Comparison of ENCODE assay signal across 29 cellular contexts in the genomic region with DNA sequence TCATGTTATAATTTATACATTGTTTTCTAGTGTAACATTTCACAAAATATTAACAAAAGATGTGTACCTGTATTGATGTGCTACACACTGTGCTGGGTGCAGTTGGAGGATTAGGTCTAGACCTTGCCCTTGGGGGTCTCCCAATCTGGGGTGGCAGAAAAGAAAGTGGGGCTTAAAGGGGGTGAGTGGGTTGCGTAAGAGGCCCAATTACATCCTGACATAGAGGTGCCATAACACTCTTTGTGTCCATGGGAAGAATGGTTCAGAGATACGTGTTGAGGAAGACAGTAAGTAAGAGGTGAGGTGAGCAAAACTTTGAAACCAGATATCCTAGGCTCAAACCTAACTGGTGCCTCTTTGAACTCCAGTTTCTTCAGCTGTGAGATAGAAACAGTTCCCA. TPM values are rescaled to one million over a fixed set of nuclear protein-coding genes. Genes with fewer than 3 reads are reported as not detected.
DNase-seq lines count a peak whose midpoint lies in the region; ATAC-seq, FAIRE-seq and TF ChIP-seq lines count a peak whose summit lies in the region.
"Had no signal": no experiment of that assay in that cellular context is flagged by ENCODE, and none has a peak within 500 bp of the region (broad histone marks: within the 10 kb centered on the region; RNA-seq: fewer than 3 reads in every experiment).

No MANE protein-coding gene starts in this region.

- H3F3A ChIP-seq in GM23338 (replicated peaks; ENCODE audit: low read depth), result no peaks in the 10 kb centered on the region

- H3K4me1 Mint-ChIP-seq in GM23338, result no peaks in the 10 kb centered on the region
- H3K4me1 Mint-ChIP-seq: CD4-positive, alpha-beta memory T cell; CD4-positive, CD25-positive, alpha-beta regulatory T cell; CD8-positive, alpha-beta memory T cell had no signal

- no peaks in the 10 kb centered on the region for H3K27me3 ChIP-seq in GM23338 (ENCODE audit: insufficient read depth)
- peaks cover 25 to 45% of the 10 kb centered on the region in 2 experiments for H3K27me3 ChIP-seq in K562 (ENCODE audit: control insufficient read depth in 2 of 2, insufficient read depth in 2 of 2, low read length in 2 of 2)
- no peaks in the 10 kb centered on the region for H3K27me3 ChIP-seq in subcutaneous abdominal adipose tissue (ENCODE audit: control insufficient read depth in 5 of 5, insufficient read depth in 4 of 5, low read length in 5 of 5)
- H3K27me3 ChIP-seq in MG63, result no peaks in the 10 kb centered on the region
- H3K27me3 ChIP-seq in ascending aorta, result no peaks in the 10 kb centered on the region
- H3K27me3 ChIP-seq: BE2C, BLaER1 had no signal

- H3K9me3 Mint-ChIP-seq in GM23338, result peaks cover 14% of the 10 kb centered on the region
- H3K9me3 Mint-ChIP-seq: CD8-positive, alpha-beta memory T cell had no signal

- H3K79me2 ChIP-seq in GM23338 (replicated peaks; ENCODE audit: insufficient read depth) (no peaks in the 10 kb centered on the region), K562 (ENCODE audit: control insufficient read depth, insufficient read depth, low read length) (no peaks in the 10 kb centered on the region)

- H3K4me1 ChIP-seq in GM23338 (ENCODE audit: insufficient read depth) (peaks cover 17% of the 10 kb centered on the region), K562 (replicated peaks in 1 of 2; ENCODE audit: control insufficient read depth in 2 of 2, insufficient read depth in 2 of 2, low read length in 2 of 2) (no peaks in the 10 kb centered on the region), subcutaneous abdominal adipose tissue (ENCODE audit: control insufficient read depth in 5 of 5, insufficient read depth in 5 of 5, low read length in 5 of 5) (peaks cover 0 to 19% (median 6%) of the 10 kb centered on the region in 5 donors), ascending aorta (peaks cover 0 to 2% of the 10 kb centered on the region in 2 donors)
- H3K4me1 ChIP-seq: BE2C, BLaER1 had no signal

- H3K4me2 ChIP-seq in GM23338, result 0 out of 2 replicates have a peak overlapping the region, but pooled peaks have one; percentile 48
- no peak overlapping the region for H3K4me2 ChIP-seq in K562 (ENCODE audit: insufficient read depth, low read length)
- H3K4me2 ChIP-seq: BLaER1 had no signal

- POLR2A ChIA-PET in K562 (lab: Yijun Ruan, JAX), result interaction anchor here (0.6 to 1.1 kb wide), 2 partner anchors 11 to 29 kb away, joined by 3 to 4 read pairs; no protein-coding TSS in a partner anchor

- H3K4me3 ChIP-seq in GM23338, result no peak overlapping the region
- H3K4me3 ChIP-seq in K562, result no peak overlapping the region
- no peak overlapping the region for H3K4me3 ChIP-seq in subcutaneous abdominal adipose tissue (ENCODE audit: low read depth in 1 of 5, low read length in 5 of 5)
- no peak overlapping the region for H3K4me3 ChIP-seq in MG63
- no peak overlapping the region for H3K4me3 ChIP-seq in ascending aorta
- H3K4me3 ChIP-seq: BLaER1 had no signal

- H3K36me3 Mint-ChIP-seq in GM23338 (ENCODE audit: low read depth), result peaks cover 17% of the 10 kb centered on the region
- H3K36me3 Mint-ChIP-seq: CD14-positive monocyte had no signal

- no peak overlapping the region for H3K27ac Mint-ChIP-seq in GM23338
- H3K27ac Mint-ChIP-seq: CD14-positive monocyte; CD4-positive, alpha-beta memory T cell; CD4-positive, CD25-positive, alpha-beta regulatory T cell; CD8-positive, alpha-beta memory T cell had no signal

- peaks cover 8% of the 10 kb centered on the region; the same call in 1 of the 2 replicates for H3K9me2 ChIP-seq in GM23338 (ENCODE audit: insufficient read depth)

- H2AFZ ChIP-seq in GM23338 (peak overlapping the region; percentile 76; the same call in 1 of the 2 replicates), K562 (ENCODE audit: low read depth, low read length) (no peak overlapping the region)

- CTCF ChIA-PET in K562 (lab: Yijun Ruan, JAX; ENCODE audit: low intra/inter-chr PET ratio), result no interaction called here

- intact Hi-C loops in K562 (cut with micrococcal nuclease) (no loop called here), ascending aorta (cut with DNase I) (no loop called here)

- 0% methylated on average over 2 of the region's 2 CpGs for WGBS in K562 (ENCODE audit: insufficient coverage, low coverage, missing lambda C conversion rate)

- BruUV-seq in K562 (replicated peaks; lab: Mats Ljungman, UMichigan), result no TSS peak

- DNase-seq in GM23338 (ENCODE audit: low spot score) (no peak), K562 (ENCODE audit: extremely low read depth in 1 of 4, low spot score in 3 of 4) (no peak), MG63 (no peak), ascending aorta (ENCODE audit: low spot score in 2 of 2) (no peak)
- DNase-seq: 8988T; ACHN; BE2C; C1 segment of cervical spinal cord; CD4-positive, alpha-beta memory T cell; CD4-positive, CD25-positive, alpha-beta regulatory T cell; CD8-positive, alpha-beta memory T cell; COR-L47; DMS 273 treated with DMSO at 0.1 percent for 48 hours; DMS153; DMS53; DMS79; DND-41; EL; GF-D8 had no signal

- H4K20me1 ChIP-seq in GM23338 (replicated peaks; ENCODE audit: insufficient read depth) (no peaks in the 10 kb centered on the region), K562 (replicated peaks; ENCODE audit: control insufficient read depth, insufficient read depth, low read length) (no peaks in the 10 kb centered on the region)
- H4K20me1 ChIP-seq: BLaER1 had no signal

- no peak for TF ChIP-seq CTCF in GM23338 (conservative IDR thresholded peaks at IDR 0.05; ENCODE audit: low read depth in 2 of 2)
- TF ChIP-seq CTCF in K562 (IDR thresholded peaks at IDR 0.05 in 2 of 3, conservative IDR thresholded peaks at IDR 0.05 in 1 of 3; ENCODE audit: insufficient read depth in 2 of 3, low read depth in 1 of 3, low read length in 3 of 3), result no peak
- no peak for TF ChIP-seq CTCF in ascending aorta (IDR thresholded peaks at IDR 0.05)

- TF ChIP-seq RAD21 in K562 (CRISPR knock-in tag; conservative IDR thresholded peaks at IDR 0.05 in 1 of 2, IDR thresholded peaks at IDR 0.05 in 1 of 2), result no peak

- no peaks in the 10 kb centered on the region for H3K9me3 ChIP-seq in K562 (replicated peaks; ENCODE audit: control insufficient read depth, insufficient read depth, low read depth, low read length)
- H3K9me3 ChIP-seq in subcutaneous abdominal adipose tissue (ENCODE audit: control insufficient read depth in 5 of 5, low read length in 5 of 5), result no peaks in the 10 kb centered on the region
- no peaks in the 10 kb centered on the region for H3K9me3 ChIP-seq in MG63
- H3K9me3 ChIP-seq in ascending aorta, result no peaks in the 10 kb centered on the region
- H3K9me3 ChIP-seq: BE2C had no signal

- H3K9ac ChIP-seq in K562 (ENCODE audit: insufficient read depth in 1 of 2, low read depth in 2 of 2, low read length in 2 of 2) (no peak overlapping the region), subcutaneous abdominal adipose tissue (ENCODE audit: low read length in 5 of 5) (no peak overlapping the region)
- H3K9ac ChIP-seq: BLaER1 had no signal

- in situ Hi-C loops in K562 (cut with MboI), result no loop called here

- H3K27ac ChIP-seq in GM23338 (ENCODE audit: low read depth), result no peak overlapping the region
- H3K27ac ChIP-seq in K562 (ENCODE audit: extremely low read depth, low read depth, low read length), result no peak overlapping the region
- peak overlapping the region; percentile 83 for H3K27ac ChIP-seq in subcutaneous abdominal adipose tissue (ENCODE audit: low read depth, low read length)
- H3K27ac ChIP-seq in ascending aorta, result peak overlapping the region in 1 of 2 donors; percentile 29
- H3K27ac ChIP-seq: BLaER1 had no signal

- TF ChIP-seq EP300 in K562 (IDR thresholded peaks at IDR 0.05; ENCODE audit: low read length), result no peak

- H3K36me3 ChIP-seq in GM23338 (ENCODE audit: insufficient read depth), result 0 out of 2 replicates have a peak, but pooled peaks cover 3% of the 10 kb centered on the region
- H3K36me3 ChIP-seq in K562 (ENCODE audit: control insufficient read depth, insufficient read depth, low read length), result no peaks in the 10 kb centered on the region
- H3K36me3 ChIP-seq in subcutaneous abdominal adipose tissue (ENCODE audit: control insufficient read depth in 5 of 5, insufficient read depth in 5 of 5, low read length in 5 of 5), result no peaks in the 10 kb centered on the region
- no peaks in the 10 kb centered on the region for H3K36me3 ChIP-seq in MG63
- H3K36me3 ChIP-seq in ascending aorta, result no peaks in the 10 kb centered on the region
- H3K36me3 ChIP-seq: BE2C, BLaER1 had no signal

- TF ChIP-seq POLR2A in K562 (conservative IDR thresholded peaks at IDR 0.05), result no peak

- ATAC-seq in GM23338 (no peak), K562 (no peak), GM19397 (IDR thresholded peaks at IDR 0.05; ENCODE audit: unreplicated experiment) (no peak)

- H3K9me1 ChIP-seq in K562 (ENCODE audit: control insufficient read depth, insufficient read depth, low read length), result no peaks in the 10 kb centered on the region

- FAIRE-seq in K562 (lab: Jason Lieb, UNC), result no peak
- FAIRE-seq: A204.1, G401.6, GM12891, GM19239 had no signal

- H3K27me3 Mint-ChIP-seq in GM23338 (ENCODE audit: insufficient read depth, low read depth, poor library complexity), result peaks cover 5% of the 10 kb centered on the region
- H3K27me3 Mint-ChIP-seq: CD4-positive, alpha-beta memory T cell had no signal

- H3K4me3 Mint-ChIP-seq in GM23338, result no peak overlapping the region
- H3K4me3 Mint-ChIP-seq: CD14-positive monocyte; CD4-positive, alpha-beta memory T cell; CD4-positive, CD25-positive, alpha-beta regulatory T cell; CD8-positive, alpha-beta memory T cell had no signal

RNA-seq across cellular contexts. Expression of gene DLEC1, which starts 31.0 kb away (rescaled TPM):
- 0.19 and 0.31 TPM in 2 replicates for total RNA-seq in GM23338 (2014; rRNA removed; shearing (Covaris generic))
- polyA plus RNA-seq in GM23338 (2016; fragmentation: Nextera tagmentation; extraction: Ambion mirVana), result 0.66 and 0.71 TPM in 2 replicates
- total RNA-seq in K562 (2011; cell fraction: chromatin; rRNA removed; ENCODE audit: low replicate concordance), result 0.12 TPM in 1 of 2 replicates, not detected in the other
- not detected in 2 replicates for total RNA-seq in K562 (2011; cell fraction: nucleolus; rRNA removed)
- total RNA-seq in K562 (2011; cell fraction: nucleoplasm; rRNA removed), result not detected in 2 replicates
- total RNA-seq in K562 (2014; rRNA removed), result not detected in 2 replicates
- not detected in 2 replicates for total RNA-seq in K562 (2014; rRNA removed; fragmentation: Illumina TruSeq; extraction: Trizol)
- total RNA-seq in K562 (2015; rRNA removed; fragmentation: Illumina TruSeq; extraction: Trizol), result not detected in 2 replicates
- 0.02 TPM in 1 of 2 replicates, not detected in the other for total RNA-seq in K562 (2021)
- not detected in 2 replicates for polyA plus RNA-seq in K562 (2011; rRNA removed)
- polyA plus RNA-seq in K562 (2011; cell fraction: cytosol; rRNA removed), result 0.01 TPM in 1 of 2 replicates, not detected in the other
- polyA plus RNA-seq in K562 (2011; cell fraction: nucleus; rRNA removed), result 0.06 and 0.18 TPM in 2 replicates
- polyA plus RNA-seq in K562 (2012), result 0.10 and 0.18 TPM in 2 replicates
- polyA plus RNA-seq in K562 (2014; fragmentation: Illumina TruSeq; extraction: Trizol), result not detected in 2 replicates
- under 1 TPM; 0.07 to 0.08 TPM for polyA plus RNA-seq in K562 (2014; fragmentation: Nextera tagmentation; extraction: Ambion mirVana)
- polyA plus RNA-seq in K562 (2014; rRNA removed), result not detected in 2 replicates
- polyA minus RNA-seq in K562 (2011; rRNA and poly(A)+ RNA removed), result not detected in 2 replicates
- polyA minus RNA-seq in K562 (2011; cell fraction: cytosol; rRNA and poly(A)+ RNA removed), result not detected in 2 replicates
- polyA minus RNA-seq in K562 (2011; cell fraction: nucleus; rRNA and poly(A)+ RNA removed), result not detected in 2 replicates
- total RNA-seq in MG63 (2014; rRNA removed; shearing (Covaris generic); ENCODE audit: low replicate concordance), result not detected in 2 replicates
- 0.11 TPM for total RNA-seq in ascending aorta
- total RNA-seq: A673, Daoy had no signal

RNA-seq across cellular contexts. Expression of gene PLCD1, which starts 40.6 kb away (rescaled TPM):
- 21.3 and 24.4 TPM in 2 replicates for total RNA-seq in GM23338 (2014; rRNA removed; shearing (Covaris generic))
- 15.3 and 16.0 TPM in 2 replicates for polyA plus RNA-seq in GM23338 (2016; fragmentation: Nextera tagmentation; extraction: Ambion mirVana)
- total RNA-seq in K562 (2011; cell fraction: chromatin; rRNA removed; ENCODE audit: low replicate concordance), result 283 and 655 TPM in 2 replicates
- 463 and 540 TPM in 2 replicates for total RNA-seq in K562 (2011; cell fraction: nucleolus; rRNA removed)
- total RNA-seq in K562 (2011; cell fraction: nucleoplasm; rRNA removed), result 244 and 351 TPM in 2 replicates
- 152 and 190 TPM in 2 replicates for total RNA-seq in K562 (2014; rRNA removed)
- total RNA-seq in K562 (2014; rRNA removed; fragmentation: Illumina TruSeq; extraction: Trizol), result 60.7 and 88.3 TPM in 2 replicates
- 47.5 and 50.1 TPM in 2 replicates for total RNA-seq in K562 (2015; rRNA removed; fragmentation: Illumina TruSeq; extraction: Trizol)
- total RNA-seq in K562 (2021), result 149 and 161 TPM in 2 replicates
- 209 and 284 TPM in 2 replicates for polyA plus RNA-seq in K562 (2011; rRNA removed)
- polyA plus RNA-seq in K562 (2011; cell fraction: cytosol; rRNA removed), result 214 and 249 TPM in 2 replicates
- 1,089 and 1,150 TPM in 2 replicates for polyA plus RNA-seq in K562 (2011; cell fraction: nucleus; rRNA removed)
- polyA plus RNA-seq in K562 (2012), result 67.9 and 83.7 TPM in 2 replicates
- 135 and 145 TPM in 2 replicates for polyA plus RNA-seq in K562 (2014; fragmentation: Illumina TruSeq; extraction: Trizol)
- polyA plus RNA-seq in K562 (2014; fragmentation: Nextera tagmentation; extraction: Ambion mirVana), result 10 to 100 TPM in 1 of 2 experiments, 1 to 10 TPM in 1; 5.4 to 11.0 TPM
- polyA plus RNA-seq in K562 (2014; rRNA removed), result 116 and 140 TPM in 2 replicates
- polyA minus RNA-seq in K562 (2011; rRNA and poly(A)+ RNA removed), result 191 and 192 TPM in 2 replicates
- 144 and 183 TPM in 2 replicates for polyA minus RNA-seq in K562 (2011; cell fraction: cytosol; rRNA and poly(A)+ RNA removed)
- polyA minus RNA-seq in K562 (2011; cell fraction: nucleus; rRNA and poly(A)+ RNA removed), result 158 and 240 TPM in 2 replicates
- 0.13 TPM in 1 of 2 replicates, not detected in the other for total RNA-seq in MG63 (2014; rRNA removed; shearing (Covaris generic); ENCODE audit: low replicate concordance)
- total RNA-seq in ascending aorta, result 167 TPM

Comparison
In these comparisons a context has a peak if more than half of its experiments do, and no peak if none do; other contexts are left out.
1. RNA of gene PLCD1, which starts 40.6 kb away (total RNA-seq): 167 TPM in ascending aorta (single experiment), 47.5 to 655 TPM in K562 and 21.3 to 24.4 TPM in GM23338; 0.13 TPM in MG63; every median in the first group is over 10 times any median in the second.